33 cellular contexts compared by ENCODE assay signal in the genomic region with DNA sequence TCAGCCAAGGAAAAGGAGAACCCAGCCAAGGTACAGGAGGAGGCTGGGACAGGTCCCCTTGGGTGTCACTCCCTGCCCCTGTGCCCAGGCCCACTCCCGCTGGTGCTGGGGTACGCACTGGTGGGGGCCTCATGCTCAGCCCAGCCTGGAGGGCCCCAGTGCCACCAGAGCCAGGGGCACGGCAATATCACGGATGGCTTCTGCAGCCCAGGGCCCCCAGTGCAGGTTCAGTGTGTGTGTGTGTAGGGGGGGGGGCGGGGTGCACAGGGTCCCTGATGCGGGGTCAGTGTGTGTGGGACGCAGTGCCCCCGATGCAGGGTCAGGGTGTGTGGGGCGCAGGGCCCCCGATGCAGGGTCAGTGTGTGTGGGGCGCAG. TPM values are rescaled to one million over a fixed set of nuclear protein-coding genes. Genes with fewer than 3 reads are reported as not detected.
"Had no signal": no experiment of that assay in that cellular context is flagged by ENCODE, and none has a peak within 500 bp of the region (broad histone marks: within the 10 kb centered on the region; RNA-seq: fewer than 3 reads in every experiment).

No MANE protein-coding gene starts in this region.

- ATAC-seq: effector memory CD8-positive, alpha-beta T cell; esophagus mucosa; gastrocnemius medialis; heart right ventricle; left cardiac atrium; left lung; left ventricle myocardium superior had no signal

- H3K4me1 Mint-ChIP-seq: endodermal cell, memory B cell had no signal

- H3K36me3 Mint-ChIP-seq: memory B cell had no signal

- H3K27ac ChIP-seq: colonic mucosa, epithelial cell of prostate, esophagus squamous epithelium, gastrocnemius medialis, heart right ventricle, left lung, lower lobe of right lung had no signal

- H3K27me3 ChIP-seq: colonic mucosa, gastrocnemius medialis had no signal

- DNase-seq: colonic mucosa; cortex of kidney; effector CD8-positive, alpha-beta T cell; effector memory CD8-positive, alpha-beta T cell; endodermal cell; erythroblast; esophagus squamous epithelium; foreskin fibroblast; foreskin melanocyte; gastrocnemius medialis; glutamatergic neuron; head of caudate nucleus; heart right ventricle; hippocampal formation; left cardiac atrium; left lung; left ventricle myocardium superior; lower lobe of right lung; mammary epithelial cell; mesendoderm; midbrain had no signal

- H3K9me3 ChIP-seq: colonic mucosa, gastrocnemius medialis, lower lobe of right lung had no signal

- H3K36me3 ChIP-seq: colonic mucosa, esophagus squamous epithelium, gastrocnemius medialis, heart right ventricle, left lung, lower lobe of right lung had no signal

- H3K27ac Mint-ChIP-seq: dendritic cell treated with granulocyte-macrophage colony-stimulating factor and Interleukin-4, amounts not matched to agents 40 ng/mL and 50 ng/mL, for 4 days; effector memory CD8-positive, alpha-beta T cell; endodermal cell; memory B cell had no signal

- H3K4me3 ChIP-seq: colonic mucosa, esophagus squamous epithelium, gastrocnemius medialis, heart right ventricle, left lung, lower lobe of right lung had no signal

- H3K27me3 Mint-ChIP-seq: dendritic cell treated with granulocyte-macrophage colony-stimulating factor and Interleukin-4, amounts not matched to agents 40 ng/mL and 50 ng/mL, for 4 days; effector memory CD8-positive, alpha-beta T cell; memory B cell had no signal

- H3K4me1 ChIP-seq: colonic mucosa, esophagus squamous epithelium, gastrocnemius medialis, heart right ventricle, left lung, lower lobe of right lung had no signal

- H3K4me3 Mint-ChIP-seq: dendritic cell treated with granulocyte-macrophage colony-stimulating factor and Interleukin-4, amounts not matched to agents 40 ng/mL and 50 ng/mL, for 4 days; effector memory CD8-positive, alpha-beta T cell; endodermal cell; memory B cell had no signal

RNA-seq across cellular contexts. Expression of gene ZNF716, which starts 23.4 kb away (rescaled TPM):
- total RNA-seq: chondrocyte, colonic mucosa, dermis microvascular lymphatic vessel endothelial cell, endodermal cell, esophagus mucosa, esophagus squamous epithelium, gastrocnemius medialis, glomerular endothelial cell, heart right ventricle, kidney epithelial cell, left cardiac atrium, left lung, left ventricle myocardium superior, lower leg skin, lower lobe of right lung, mammary epithelial cell, mononuclear cell, mucosa of gallbladder had no signal
- polyA plus RNA-seq: heart right ventricle, keratinocyte, mammary epithelial cell had no signal
